ENCODE assay signal across 12 cellular contexts in the genomic region with DNA sequence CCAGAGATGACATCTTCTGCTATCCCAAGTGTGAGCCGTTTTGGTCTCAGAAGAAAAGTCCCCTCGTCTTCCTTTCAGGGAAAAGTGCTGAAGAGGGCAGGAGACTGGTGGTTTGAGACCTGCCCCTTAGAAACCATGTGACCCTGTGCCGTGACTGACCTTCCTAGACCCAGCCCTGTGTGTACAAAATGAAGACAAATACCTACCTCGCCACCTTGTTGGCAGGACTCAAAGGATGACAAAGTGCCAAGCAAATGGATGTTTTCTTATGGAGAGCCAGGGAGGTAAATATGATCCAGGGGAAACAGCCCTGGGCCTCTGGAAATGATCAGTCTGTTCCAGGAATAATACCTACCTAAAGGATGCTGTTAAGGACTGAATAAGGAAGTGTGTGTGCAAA.
"Had no signal": no experiment of that assay in that cellular context is flagged by ENCODE, and none has a peak within 500 bp of the region (broad histone marks: within the 10 kb centered on the region; RNA-seq: fewer than 3 reads in every experiment).

No MANE protein-coding gene starts in this region.

- H3K36me3 ChIP-seq: heart left ventricle, tibial nerve had no signal

- H3K9me3 ChIP-seq: heart left ventricle, mucosa of descending colon, tibial nerve had no signal

- H3K27ac ChIP-seq: heart left ventricle, tibial nerve had no signal

- DNase-seq: activated B cell treated with CpG ODN at 0.5 μM for 24 hours; activated CD4-positive, alpha-beta T cell treated with anti-CD3 and anti-CD28 coated beads, Interleukin-2, amount 10 ng/mL, durations not matched to agents 24 days and 14 days; activated CD8-positive, alpha-beta memory T cell treated with anti-CD3 and anti-CD28 coated beads for 24 hours; activated naive CD4-positive, alpha-beta T cell treated with Interleukin-2 at 50 U/mL for 16 hours; heart left ventricle; mucosa of descending colon; naive thymus-derived CD8-positive, alpha-beta T cell; occipital lobe; stimulated activated CD4-positive, alpha-beta T cell treated with anti-CD3 and anti-CD28 coated beads, Interleukin-4, amount 100 ng/mL, for 1 hour had no signal

- H3K4me3 ChIP-seq: heart left ventricle, lung, mucosa of descending colon, tibial nerve had no signal

- H3K27me3 ChIP-seq: heart left ventricle, tibial nerve had no signal

- ATAC-seq: heart left ventricle; mucosa of descending colon; naive thymus-derived CD8-positive, alpha-beta T cell; SK-N-SH treated with all-trans-retinoic acid at 6 μM for 48 hours had no signal
